Comparison of ENCODE assay signal across 1 cellular context in the genomic region with DNA sequence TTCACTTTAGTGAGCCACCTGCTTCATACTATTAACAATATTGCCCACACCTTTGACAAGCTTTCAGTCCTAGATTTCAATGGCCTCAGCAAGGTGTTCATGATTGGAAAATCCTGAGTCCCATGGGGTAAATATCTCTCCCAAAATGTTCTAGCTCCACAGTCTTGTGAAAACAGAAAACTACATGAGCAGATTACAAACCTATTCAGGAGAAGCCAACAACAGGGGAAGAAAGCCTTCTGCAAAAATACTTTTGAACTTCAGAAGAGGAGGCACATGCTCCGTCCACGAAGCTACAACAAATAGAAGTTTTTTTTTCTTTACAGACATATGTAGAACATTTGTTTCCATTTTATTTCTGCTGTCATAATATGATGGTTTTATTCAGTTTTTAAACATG.
TF ChIP-seq lines count a peak whose summit lies in the region.

No MANE protein-coding gene starts in this region.

TF ChIP-seq in HCT116, 20 proteins besides CTCF, POLR2A, EP300 and RAD21 (continued from another document):
- TF ChIP-seq, protein P1, sequence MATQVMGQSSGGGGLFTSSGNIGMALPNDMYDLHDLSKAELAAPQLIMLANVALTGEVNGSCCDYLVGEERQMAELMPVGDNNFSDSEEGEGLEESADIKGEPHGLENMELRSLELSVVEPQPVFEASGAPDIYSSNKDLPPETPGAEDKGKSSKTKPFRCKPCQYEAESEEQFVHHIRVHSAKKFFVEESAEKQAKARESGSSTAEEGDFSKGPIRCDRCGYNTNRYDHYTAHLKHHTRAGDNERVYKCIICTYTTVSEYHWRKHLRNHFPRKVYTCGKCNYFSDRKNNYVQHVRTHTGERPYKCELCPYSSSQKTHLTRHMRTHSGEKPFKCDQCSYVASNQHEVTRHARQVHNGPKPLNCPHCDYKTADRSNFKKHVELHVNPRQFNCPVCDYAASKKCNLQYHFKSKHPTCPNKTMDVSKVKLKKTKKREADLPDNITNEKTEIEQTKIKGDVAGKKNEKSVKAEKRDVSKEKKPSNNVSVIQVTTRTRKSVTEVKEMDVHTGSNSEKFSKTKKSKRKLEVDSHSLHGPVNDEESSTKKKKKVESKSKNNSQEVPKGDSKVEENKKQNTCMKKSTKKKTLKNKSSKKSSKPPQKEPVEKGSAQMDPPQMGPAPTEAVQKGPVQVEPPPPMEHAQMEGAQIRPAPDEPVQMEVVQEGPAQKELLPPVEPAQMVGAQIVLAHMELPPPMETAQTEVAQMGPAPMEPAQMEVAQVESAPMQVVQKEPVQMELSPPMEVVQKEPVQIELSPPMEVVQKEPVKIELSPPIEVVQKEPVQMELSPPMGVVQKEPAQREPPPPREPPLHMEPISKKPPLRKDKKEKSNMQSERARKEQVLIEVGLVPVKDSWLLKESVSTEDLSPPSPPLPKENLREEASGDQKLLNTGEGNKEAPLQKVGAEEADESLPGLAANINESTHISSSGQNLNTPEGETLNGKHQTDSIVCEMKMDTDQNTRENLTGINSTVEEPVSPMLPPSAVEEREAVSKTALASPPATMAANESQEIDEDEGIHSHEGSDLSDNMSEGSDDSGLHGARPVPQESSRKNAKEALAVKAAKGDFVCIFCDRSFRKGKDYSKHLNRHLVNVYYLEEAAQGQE (IDR thresholded peaks at IDR 0.05; ENCODE audit: low read depth), result no peak
- TF ChIP-seq EGR1 (IDR thresholded peaks at IDR 0.05; ENCODE audit: low read depth), result no peak
- TF ChIP-seq CBX3 (IDR thresholded peaks at IDR 0.05; ENCODE audit: low read depth), result no peak
- TF ChIP-seq EZH2phosphoT487 (IDR thresholded peaks at IDR 0.05; ENCODE audit: borderline replicate concordance), result no peak
- TF ChIP-seq EZH2 (IDR thresholded peaks at IDR 0.05), result no peak
- TF ChIP-seq YY1 (IDR thresholded peaks at IDR 0.05; ENCODE audit: extremely low read depth, insufficient replicate concordance, low read depth, low read length), result no peak
- no peak for TF ChIP-seq POLR2AphosphoS5 (IDR thresholded peaks at IDR 0.05; ENCODE audit: low read depth, low read length)
- TF ChIP-seq JUND (IDR thresholded peaks at IDR 0.05), result no peak
- TF ChIP-seq, protein P2, sequence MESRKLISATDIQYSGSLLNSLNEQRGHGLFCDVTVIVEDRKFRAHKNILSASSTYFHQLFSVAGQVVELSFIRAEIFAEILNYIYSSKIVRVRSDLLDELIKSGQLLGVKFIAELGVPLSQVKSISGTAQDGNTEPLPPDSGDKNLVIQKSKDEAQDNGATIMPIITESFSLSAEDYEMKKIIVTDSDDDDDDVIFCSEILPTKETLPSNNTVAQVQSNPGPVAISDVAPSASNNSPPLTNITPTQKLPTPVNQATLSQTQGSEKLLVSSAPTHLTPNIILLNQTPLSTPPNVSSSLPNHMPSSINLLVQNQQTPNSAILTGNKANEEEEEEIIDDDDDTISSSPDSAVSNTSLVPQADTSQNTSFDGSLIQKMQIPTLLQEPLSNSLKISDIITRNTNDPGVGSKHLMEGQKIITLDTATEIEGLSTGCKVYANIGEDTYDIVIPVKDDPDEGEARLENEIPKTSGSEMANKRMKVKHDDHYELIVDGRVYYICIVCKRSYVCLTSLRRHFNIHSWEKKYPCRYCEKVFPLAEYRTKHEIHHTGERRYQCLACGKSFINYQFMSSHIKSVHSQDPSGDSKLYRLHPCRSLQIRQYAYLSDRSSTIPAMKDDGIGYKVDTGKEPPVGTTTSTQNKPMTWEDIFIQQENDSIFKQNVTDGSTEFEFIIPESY (IDR thresholded peaks at IDR 0.05; ENCODE audit: extremely low read depth, insufficient replicate concordance, low read length), result no peak
- TF ChIP-seq SIN3A (IDR thresholded peaks at IDR 0.05; ENCODE audit: low read depth), result no peak
- no peak for TF ChIP-seq TCF7L2 (IDR thresholded peaks at IDR 0.05; ENCODE audit: borderline replicate concordance, extremely low read depth, insufficient read depth, insufficient read length)
- TF ChIP-seq, protein P3, sequence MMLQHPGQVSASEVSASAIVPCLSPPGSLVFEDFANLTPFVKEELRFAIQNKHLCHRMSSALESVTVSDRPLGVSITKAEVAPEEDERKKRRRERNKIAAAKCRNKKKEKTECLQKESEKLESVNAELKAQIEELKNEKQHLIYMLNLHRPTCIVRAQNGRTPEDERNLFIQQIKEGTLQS (IDR thresholded peaks at IDR 0.05), result no peak
- TF ChIP-seq ELF1 (IDR thresholded peaks at IDR 0.05; ENCODE audit: borderline replicate concordance, low read depth), result no peak
- TF ChIP-seq, protein P4, sequence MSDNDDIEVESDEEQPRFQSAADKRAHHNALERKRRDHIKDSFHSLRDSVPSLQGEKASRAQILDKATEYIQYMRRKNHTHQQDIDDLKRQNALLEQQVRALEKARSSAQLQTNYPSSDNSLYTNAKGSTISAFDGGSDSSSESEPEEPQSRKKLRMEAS (IDR thresholded peaks at IDR 0.05), result no peak
